In the genomic region with DNA sequence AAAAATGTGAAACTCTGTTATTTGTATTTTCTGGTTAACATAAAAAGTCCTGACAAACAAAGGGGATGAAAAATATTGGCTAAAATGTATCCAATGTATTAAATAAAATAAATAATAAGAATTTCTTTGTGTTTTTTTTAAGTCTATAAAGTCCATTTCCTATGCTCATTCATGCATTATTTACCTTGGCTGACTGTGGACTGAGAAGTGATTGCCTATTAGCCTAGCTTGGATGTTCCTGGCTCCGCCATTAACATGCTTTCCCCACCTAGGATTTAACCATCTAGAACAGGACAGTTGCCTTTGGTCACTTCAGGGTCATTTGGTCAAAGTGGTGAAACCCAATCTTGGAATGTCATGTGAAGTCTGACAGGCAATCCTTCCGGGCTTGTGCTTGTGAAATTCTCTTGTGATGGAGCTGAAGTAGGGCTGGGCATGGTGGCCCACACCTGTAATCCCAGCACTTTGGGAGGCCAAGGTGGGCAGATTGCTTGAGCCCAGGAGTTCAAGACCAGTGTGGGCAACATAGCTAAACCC, we compare ENCODE assay signal across 20 cellular contexts.
"Had no signal": no experiment of that assay in that cellular context is flagged by ENCODE, and none has a peak within 500 bp of the region (broad histone marks: within the 10 kb centered on the region; RNA-seq: fewer than 3 reads in every experiment).

No MANE protein-coding gene starts in this region.

- H3K27ac ChIP-seq: RWPE1 had no signal

- DNase-seq: KBM-7; MV-4-11; NCI-H1048; NCI-H1105; NCI-H1417; NCI-H1436 treated with DMSO at 0.1 percent for 48 hours; NCI-H1694; NCI-H1930; NCI-H2081; NCI-H2107; NCI-H2227 treated with DMSO at 0.1 percent for 48 hours; NCI-H524; NCI-H526 treated with DMSO at 0.1 percent for 48 hours; NCI-H748 treated with DMSO at 0.1 percent for 48 hours; NK-92 treated with Interleukin-12 subunit alpha and Interleukin-12 subunit beta, amount 100 ng/mL, for 24 hours; PC-3; SHP77 had no signal

- ATAC-seq: Panc1, PC-3, SK-N-SH treated with all-trans-retinoic acid at 6 μM for 48 hours had no signal
